Comparison of ENCODE assay signal across 8 cellular contexts in genomic region chr19:46785980-46786235, GRCh38. TPM values are rescaled to one million over a fixed set of nuclear protein-coding genes. Genes with fewer than 3 reads are reported as not detected.
DNase-seq lines count a peak whose midpoint lies in the region; ATAC-seq and TF ChIP-seq lines count a peak whose summit lies in the region.

No MANE protein-coding gene starts in this region.

- DNase-seq in SK-N-MC (ENCODE audit: low read depth, low spot score) (no peak), fibroblast of villous mesenchyme (ENCODE audit: low read depth) (no peak), skeletal muscle cell (ENCODE audit: low read depth) (no peak), medulla oblongata (ENCODE audit: extremely low spot score) (no peak), SK-N-DZ (ENCODE audit: low spot score) (no peak), globus pallidus (ENCODE audit: low spot score) (no peak), NCI-H2107 (lab: John Stamatoyannopoulos, UW) (no peak)

- peak overlapping the region; percentile 99 for H3K9ac ChIP-seq in SK-N-MC (ENCODE audit: insufficient read length)

- peaks cover 52% of the 10 kb centered on the region for H3K36me3 ChIP-seq in SK-N-MC (ENCODE audit: insufficient read depth, low read length)

- peak overlapping the region; percentile 97 for H3K4me3 ChIP-seq in SK-N-MC
- peak overlapping the region; percentile 96 for H3K4me3 ChIP-seq in fibroblast of villous mesenchyme (ENCODE audit: low read depth, low read length)
- H3K4me3 ChIP-seq in skeletal muscle cell (ENCODE audit: low read depth, low read length) = peak overlapping the region; percentile 84

- peak overlapping the region; percentile 95 for H3K27ac ChIP-seq in SK-N-MC

- TF ChIP-seq CTCF in fibroblast of villous mesenchyme (IDR thresholded peaks at IDR 0.05; ENCODE audit: insufficient read depth, low read depth, low read length) = no peak

- ATAC-seq in GM21717 (IDR thresholded peaks at IDR 0.05; ENCODE audit: unreplicated experiment) = peak; percentile 4

- no peaks in the 10 kb centered on the region for H3K9me3 ChIP-seq in SK-N-MC (ENCODE audit: low read depth, low read length)

RNA-seq across cellular contexts. Expression of gene SLC1A5, which starts 2.5 kb away (rescaled TPM):
- 196 and 224 TPM in 2 replicates for total RNA-seq in fibroblast of villous mesenchyme
- polyA plus RNA-seq in SK-N-DZ (2014; cell fraction: cytosol; rRNA removed) = 66.6 and 78.1 TPM in 2 replicates
- polyA plus RNA-seq in SK-N-DZ (2014; cell fraction: nucleus; rRNA removed) = 30.3 and 33.5 TPM in 2 replicates

RNA-seq across cellular contexts. Expression of gene STRN4, which starts 39.7 kb away (rescaled TPM):
- 66.5 and 75.1 TPM in 2 replicates for total RNA-seq in fibroblast of villous mesenchyme
- polyA plus RNA-seq in SK-N-DZ (2014; cell fraction: cytosol; rRNA removed) = 85.9 and 92.5 TPM in 2 replicates
- polyA plus RNA-seq in SK-N-DZ (2014; cell fraction: nucleus; rRNA removed) = 108 and 111 TPM in 2 replicates

RNA-seq across cellular contexts. Expression of gene FKRP, which starts 40.1 kb away (rescaled TPM):
- 18.1 and 19.6 TPM in 2 replicates for total RNA-seq in fibroblast of villous mesenchyme
- 10.1 and 19.0 TPM in 2 replicates for polyA plus RNA-seq in SK-N-DZ (2014; cell fraction: cytosol; rRNA removed)
- polyA plus RNA-seq in SK-N-DZ (2014; cell fraction: nucleus; rRNA removed) = 8.9 and 12.5 TPM in 2 replicates
